Comparison of ENCODE assay signal across 25 cellular contexts in the genomic region with DNA sequence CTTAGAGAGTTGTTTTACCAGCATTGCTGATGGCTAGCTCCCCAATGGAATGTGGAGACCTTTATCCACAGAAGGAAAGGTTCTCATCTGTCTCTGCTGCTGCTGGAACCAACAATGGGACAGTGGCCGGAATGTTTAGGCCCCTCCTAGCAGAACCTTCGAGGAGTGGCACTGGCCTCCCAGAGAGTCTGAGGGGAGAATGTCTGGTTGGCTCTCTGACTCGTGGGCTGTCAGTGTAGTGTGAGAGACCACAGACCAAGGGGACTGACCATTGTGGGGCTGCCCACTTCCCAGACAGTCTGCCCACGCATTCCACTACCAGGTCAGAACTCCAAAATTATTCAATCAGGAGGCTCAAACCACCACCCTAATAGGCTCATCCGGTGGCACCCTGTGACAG. TPM values are rescaled to one million over a fixed set of nuclear protein-coding genes. Genes with fewer than 3 reads are reported as not detected.
DNase-seq lines count a peak whose midpoint lies in the region; TF ChIP-seq lines count a peak whose summit lies in the region.
"Had no signal": no experiment of that assay in that cellular context is flagged by ENCODE, and none has a peak within 500 bp of the region (broad histone marks: within the 10 kb centered on the region; RNA-seq: fewer than 3 reads in every experiment).

No MANE protein-coding gene starts in this region.

- H3K27me3 ChIP-seq in SJSA1 (replicated peaks) (no peaks in the 10 kb centered on the region), stomach smooth muscle (ENCODE audit: control insufficient read depth in 1 of 2, insufficient read depth in 2 of 2, low read length in 2 of 2) (peaks cover 2 to 5% of the 10 kb centered on the region in 2 donors), thyroid gland (no peaks in the 10 kb centered on the region)

- TF ChIP-seq POLR2A in thyroid gland (IDR thresholded peaks at IDR 0.05), result no peak

- H3K27ac ChIP-seq in SJSA1 (peak overlapping the region; percentile 30), stomach smooth muscle (ENCODE audit: low read length) (peak overlapping the region; percentile 31), thyroid gland (no peak overlapping the region)
- H3K27ac ChIP-seq: colonic mucosa, psoas muscle had no signal

- H3K9me3 ChIP-seq in SJSA1 (replicated peaks) (no peaks in the 10 kb centered on the region), stomach smooth muscle (ENCODE audit: control insufficient read depth in 2 of 2, low read length in 2 of 2) (no peaks in the 10 kb centered on the region), thyroid gland (no peaks in the 10 kb centered on the region)
- H3K9me3 ChIP-seq: colonic mucosa, psoas muscle had no signal

- H3K4me1 ChIP-seq in SJSA1 (replicated peaks) (peaks cover 83% of the 10 kb centered on the region), stomach smooth muscle (ENCODE audit: control insufficient read depth, insufficient read depth, low read length) (peaks cover 24% of the 10 kb centered on the region), thyroid gland (peaks cover 0 to 8% of the 10 kb centered on the region in 2 donors)
- H3K4me1 ChIP-seq: colonic mucosa, psoas muscle had no signal

- WGBS in thyroid gland, 2 donors, result 85 to 86% methylated on average over 4 to 5 of the region's 5 CpGs

- H3K4me3 ChIP-seq in SJSA1, result no peak overlapping the region
- H3K4me3 ChIP-seq in stomach smooth muscle (ENCODE audit: low read length in 2 of 2), result no peak overlapping the region
- H3K4me3 ChIP-seq in thyroid gland (replicated peaks in 1 of 3), result no peak overlapping the region
- H3K4me3 ChIP-seq: colonic mucosa, psoas muscle had no signal

- TF ChIP-seq CTCF in thyroid gland (IDR thresholded peaks at IDR 0.05), result no peak

- DNase-seq in SJSA1 (ENCODE audit: low read depth in 1 of 2, low spot score in 2 of 2) (peak in 1 of 2 experiments; percentile 45), kidney glomerular epithelial cell (lab: John Stamatoyannopoulos, UW) (peak; percentile 13), NCI-H1417 treated with DMSO at 0.1 percent for 48 hours (lab: John Stamatoyannopoulos, UW) (no peak), thyroid gland (no peak), MV-4-11 (lab: John Stamatoyannopoulos, UW) (no peak)
- DNase-seq: activated CD4-positive, alpha-beta T cell treated with anti-CD3 and anti-CD28 coated beads, Interleukin-2, amount 10 ng/mL, durations not matched to agents 24 days and 14 days; activated naive CD8-positive, alpha-beta T cell treated with anti-CD3 and anti-CD28 coated beads for 36 hours; colonic mucosa; endodermal cell; glutamatergic neuron; GOT3; KBM-7; NCI-H1930; NCI-H345; NCI-H82; PC-3; psoas muscle; SIG-M5; stimulated activated CD8-positive, alpha-beta memory T cell treated with anti-CD3 and anti-CD28 coated beads, Interleukin-4, amount 100 ng/mL, for 48 hours had no signal

- H3K9ac ChIP-seq in stomach smooth muscle (ENCODE audit: low read length in 2 of 2), result no peak overlapping the region

- H3K36me3 ChIP-seq in SJSA1, result peaks cover 87% of the 10 kb centered on the region
- peaks cover 0 to 6% of the 10 kb centered on the region in 2 donors for H3K36me3 ChIP-seq in stomach smooth muscle (ENCODE audit: control insufficient read depth in 2 of 2, insufficient read depth in 2 of 2, low read length in 2 of 2)
- H3K36me3 ChIP-seq in thyroid gland, result no peaks in the 10 kb centered on the region
- H3K36me3 ChIP-seq: colonic mucosa had no signal

- intact Hi-C loops in thyroid gland (cut with DNase I), result no loop called here

RNA-seq across cellular contexts. Expression of a gene that starts 5.1 kb away (rescaled TPM):
- 175 and 181 TPM in 2 replicates for total RNA-seq in SJSA1 (2014; rRNA removed; shearing (Covaris generic))
- 10 to 100 TPM in 1 of 4 donors, 1 to 10 TPM in 3; 5.1 to 12.5 (median 7.7) TPM for total RNA-seq in thyroid gland
- total RNA-seq: activated CD4-positive, alpha-beta T cell treated with anti-CD3 and anti-CD28 coated beads, Interleukin-2, amount 10 ng/mL, durations not matched to agents 24 days and 14 days; activated naive CD8-positive, alpha-beta T cell treated with anti-CD3 and anti-CD28 coated beads for 36 hours; PC-3; T-helper 1 cell treated with Interleukin-12 subunit alpha and Interleukin-12 subunit beta and Interleukin-4 antibody, amounts not matched to agents 30 ng/mL and 1 ng/mL, for 36 hours had no signal

RNA-seq across cellular contexts. Expression of a gene that starts 13.8 kb away (rescaled TPM):
- not detected in 2 replicates for total RNA-seq in SJSA1 (2014; rRNA removed; shearing (Covaris generic))
- not detected for total RNA-seq in thyroid gland
- total RNA-seq: activated CD4-positive, alpha-beta T cell treated with anti-CD3 and anti-CD28 coated beads, Interleukin-2, amount 10 ng/mL, durations not matched to agents 24 days and 14 days; activated naive CD8-positive, alpha-beta T cell treated with anti-CD3 and anti-CD28 coated beads for 36 hours; colonic mucosa; endodermal cell; fibroblast of lung; liver; mucosa of gallbladder; PC-3; subcutaneous adipose tissue; T-helper 1 cell treated with Interleukin-12 subunit alpha and Interleukin-12 subunit beta and Interleukin-4 antibody, amounts not matched to agents 30 ng/mL and 1 ng/mL, for 36 hours had no signal

RNA-seq across cellular contexts. Expression of a gene that starts 17.5 kb away (rescaled TPM):
- total RNA-seq in SJSA1 (2014; rRNA removed; shearing (Covaris generic)), result 1.1 TPM in 1 of 2 replicates, not detected in the other
- not detected for total RNA-seq in thyroid gland
- total RNA-seq: activated CD4-positive, alpha-beta T cell treated with anti-CD3 and anti-CD28 coated beads, Interleukin-2, amount 10 ng/mL, durations not matched to agents 24 days and 14 days; activated naive CD8-positive, alpha-beta T cell treated with anti-CD3 and anti-CD28 coated beads for 36 hours; endodermal cell; PC-3; psoas muscle; subcutaneous adipose tissue; T-helper 1 cell treated with Interleukin-12 subunit alpha and Interleukin-12 subunit beta and Interleukin-4 antibody, amounts not matched to agents 30 ng/mL and 1 ng/mL, for 36 hours had no signal

RNA-seq across cellular contexts. Expression of a gene that starts 33.3 kb away (rescaled TPM):
- total RNA-seq in SJSA1 (2014; rRNA removed; shearing (Covaris generic)), result 22.1 and 30.4 TPM in 2 replicates
- 10 to 100 TPM; 20.7 to 31.6 (median 27.1) TPM for total RNA-seq in thyroid gland

RNA-seq across cellular contexts. Expression of a gene that starts 52.3 kb away (rescaled TPM):
- 0.38 and 0.87 TPM in 2 replicates for total RNA-seq in SJSA1 (2014; rRNA removed; shearing (Covaris generic))
- total RNA-seq in thyroid gland, result 10 to 100 TPM in 1 of 4 donors, 1 to 10 TPM in 3; 8.1 to 12.6 (median 8.8) TPM

Comparison
In these comparisons a context has a peak if more than half of its experiments do, and no peak if none do; other contexts are left out.
1. H3K27ac ChIP-seq: peak in SJSA1 (single experiment) and stomach smooth muscle (single experiment); none in thyroid gland (0 of 3).
2. RNA of a gene that starts 5.1 kb away (total RNA-seq): 175 to 181 TPM in SJSA1; 5.1 to 12.5 TPM in thyroid gland; every median in the first group is over 10 times any median in the second.